ENCODE assay signal across 1 cellular context in genomic region chr1:1307908-1308755, GRCh38.
TF ChIP-seq lines count a peak whose summit lies in the region.

TSS of gene ACAP3 (minus strand) at chr1:1307930. CDS start at chr1:1307815, 115 bp downstream.
TSS of gene PUSL1 (plus strand) at chr1:1308597. CDS start at chr1:1308644, 47 bp downstream.

TF ChIP-seq in K562, 482 proteins besides CTCF, POLR2A, EP300 and RAD21 (continued from another document and continues in another):
- TF ChIP-seq, protein P1, sequence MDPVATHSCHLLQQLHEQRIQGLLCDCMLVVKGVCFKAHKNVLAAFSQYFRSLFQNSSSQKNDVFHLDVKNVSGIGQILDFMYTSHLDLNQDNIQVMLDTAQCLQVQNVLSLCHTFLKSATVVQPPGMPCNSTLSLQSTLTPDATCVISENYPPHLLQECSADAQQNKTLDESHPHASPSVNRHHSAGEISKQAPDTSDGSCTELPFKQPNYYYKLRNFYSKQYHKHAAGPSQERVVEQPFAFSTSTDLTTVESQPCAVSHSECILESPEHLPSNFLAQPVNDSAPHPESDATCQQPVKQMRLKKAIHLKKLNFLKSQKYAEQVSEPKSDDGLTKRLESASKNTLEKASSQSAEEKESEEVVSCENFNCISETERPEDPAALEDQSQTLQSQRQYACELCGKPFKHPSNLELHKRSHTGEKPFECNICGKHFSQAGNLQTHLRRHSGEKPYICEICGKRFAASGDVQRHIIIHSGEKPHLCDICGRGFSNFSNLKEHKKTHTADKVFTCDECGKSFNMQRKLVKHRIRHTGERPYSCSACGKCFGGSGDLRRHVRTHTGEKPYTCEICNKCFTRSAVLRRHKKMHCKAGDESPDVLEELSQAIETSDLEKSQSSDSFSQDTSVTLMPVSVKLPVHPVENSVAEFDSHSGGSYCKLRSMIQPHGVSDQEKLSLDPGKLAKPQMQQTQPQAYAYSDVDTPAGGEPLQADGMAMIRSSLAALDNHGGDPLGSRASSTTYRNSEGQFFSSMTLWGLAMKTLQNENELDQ (CRISPR knock-in tag; IDR thresholded peaks at IDR 0.05; ENCODE audit: borderline replicate concordance) = no peak; the same call in 1 of the 2 replicates
- no peak; the same call in 1 of the 2 replicates for TF ChIP-seq EHMT2 (IDR thresholded peaks at IDR 0.05)
- TF ChIP-seq ZNF324 (CRISPR knock-in tag; IDR thresholded peaks at IDR 0.05) = no peak
- TF ChIP-seq ZNF146 (CRISPR knock-in tag; IDR thresholded peaks at IDR 0.05; ENCODE audit: unreplicated experiment) = no peak
- TF ChIP-seq PHF20 (IDR thresholded peaks at IDR 0.05; ENCODE audit: partially characterized antibody) = peak; percentile 20
- no peak; the same call in 1 of the 2 replicates for TF ChIP-seq ZNF121 (CRISPR knock-in tag; conservative IDR thresholded peaks at IDR 0.05)
- TF ChIP-seq ATF2 (CRISPR knock-in tag; IDR thresholded peaks at IDR 0.05) = peak; percentile 20; the same call in 1 of the 2 replicates
- TF ChIP-seq KLF13 (tag; IDR thresholded peaks at IDR 0.05; ENCODE audit: borderline replicate concordance, low read depth) = peak; percentile 38; the same call in 1 of the 2 replicates
- TF ChIP-seq CREM (IDR thresholded peaks at IDR 0.05; ENCODE audit: low read depth) = peak; percentile 83
- TF ChIP-seq ZNF224 (CRISPR knock-in tag; IDR thresholded peaks at IDR 0.05) = no peak
- no peak for TF ChIP-seq CHCHD3 (CRISPR knock-in tag; IDR thresholded peaks at IDR 0.05)
- TF ChIP-seq, protein P2, sequence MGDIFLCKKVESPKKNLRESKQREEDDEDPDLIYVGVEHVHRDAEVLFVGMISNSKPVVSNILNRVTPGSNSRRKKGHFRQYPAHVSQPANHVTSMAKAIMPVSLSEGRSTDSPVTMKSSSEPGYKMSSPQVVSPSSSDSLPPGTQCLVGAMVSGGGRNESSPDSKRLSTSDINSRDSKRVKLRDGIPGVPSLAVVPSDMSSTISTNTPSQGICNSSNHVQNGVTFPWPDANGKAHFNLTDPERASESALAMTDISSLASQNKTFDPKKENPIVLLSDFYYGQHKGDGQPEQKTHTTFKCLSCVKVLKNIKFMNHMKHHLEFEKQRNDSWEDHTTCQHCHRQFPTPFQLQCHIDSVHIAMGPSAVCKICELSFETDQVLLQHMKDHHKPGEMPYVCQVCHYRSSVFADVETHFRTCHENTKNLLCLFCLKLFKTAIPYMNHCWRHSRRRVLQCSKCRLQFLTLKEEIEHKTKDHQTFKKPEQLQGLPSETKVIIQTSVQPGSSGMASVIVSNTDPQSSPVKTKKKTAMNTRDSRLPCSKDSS (IDR thresholded peaks at IDR 0.05; ENCODE audit: low read depth, partially characterized antibody) = no peak
- no peak for TF ChIP-seq HLTF (IDR thresholded peaks at IDR 0.05)
- no peak for TF ChIP-seq KDM4B (IDR thresholded peaks at IDR 0.05; ENCODE audit: borderline replicate concordance in 2 of 2, low read depth in 1 of 2)
- TF ChIP-seq ZNF318 (IDR thresholded peaks at IDR 0.05; ENCODE audit: borderline replicate concordance in 1 of 2, low read depth in 1 of 2) = no peak
- no peak for TF ChIP-seq ZNF551 (CRISPR knock-in tag; IDR thresholded peaks at IDR 0.05)
- TF ChIP-seq, protein P3, sequence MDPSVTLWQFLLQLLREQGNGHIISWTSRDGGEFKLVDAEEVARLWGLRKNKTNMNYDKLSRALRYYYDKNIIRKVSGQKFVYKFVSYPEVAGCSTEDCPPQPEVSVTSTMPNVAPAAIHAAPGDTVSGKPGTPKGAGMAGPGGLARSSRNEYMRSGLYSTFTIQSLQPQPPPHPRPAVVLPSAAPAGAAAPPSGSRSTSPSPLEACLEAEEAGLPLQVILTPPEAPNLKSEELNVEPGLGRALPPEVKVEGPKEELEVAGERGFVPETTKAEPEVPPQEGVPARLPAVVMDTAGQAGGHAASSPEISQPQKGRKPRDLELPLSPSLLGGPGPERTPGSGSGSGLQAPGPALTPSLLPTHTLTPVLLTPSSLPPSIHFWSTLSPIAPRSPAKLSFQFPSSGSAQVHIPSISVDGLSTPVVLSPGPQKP (CRISPR knock-in tag; IDR thresholded peaks at IDR 0.05) = peak; percentile 94
- 0 out of 4 replicates have a peak, but pooled peaks of 1 of the 2 experiments have one; percentile 28 for TF ChIP-seq MLX (CRISPR knock-in tag; conservative IDR thresholded peaks at IDR 0.05)
- TF ChIP-seq ZBTB17 (CRISPR knock-in tag; IDR thresholded peaks at IDR 0.05) = no peak
- TF ChIP-seq SIRT6 (IDR thresholded peaks at IDR 0.05; ENCODE audit: low read depth, low read length) = no peak
- no peak for TF ChIP-seq SNRNP70 (optimal IDR thresholded peaks at IDR 0.05; ENCODE audit: low read depth, low read length)
- TF ChIP-seq CBX8 (IDR thresholded peaks at IDR 0.05; ENCODE audit: borderline replicate concordance, extremely low read depth, low read depth, low read length, poor library complexity, severe bottlenecking) = no peak
- TF ChIP-seq CBX2 (IDR thresholded peaks at IDR 0.05; ENCODE audit: insufficient read depth, low read length, poor library complexity, severe bottlenecking) = no peak
- no peak for TF ChIP-seq PHB (CRISPR knock-in tag; IDR thresholded peaks at IDR 0.05)
- no peak for TF ChIP-seq ZNF561 (CRISPR knock-in tag; conservative IDR thresholded peaks at IDR 0.05)
- TF ChIP-seq, protein P4, sequence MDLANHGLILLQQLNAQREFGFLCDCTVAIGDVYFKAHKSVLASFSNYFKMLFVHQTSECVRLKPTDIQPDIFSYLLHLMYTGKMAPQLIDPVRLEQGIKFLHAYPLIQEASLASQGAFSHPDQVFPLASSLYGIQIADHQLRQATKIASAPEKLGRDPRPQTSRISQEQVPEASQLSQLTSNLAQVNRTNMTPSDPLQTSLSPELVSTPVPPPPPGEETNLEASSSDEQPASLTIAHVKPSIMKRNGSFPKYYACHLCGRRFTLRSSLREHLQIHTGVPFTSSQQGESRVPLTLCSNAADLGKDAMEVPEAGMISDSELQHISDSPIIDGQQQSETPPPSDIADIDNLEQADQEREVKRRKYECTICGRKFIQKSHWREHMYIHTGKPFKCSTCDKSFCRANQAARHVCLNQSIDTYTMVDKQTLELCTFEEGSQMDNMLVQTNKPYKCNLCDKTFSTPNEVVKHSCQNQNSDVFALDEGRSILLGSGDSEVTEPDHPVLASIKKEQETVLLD (IDR thresholded peaks at IDR 0.05) = no peak
- peak; percentile 87; the same call in 1 of the 2 replicates for TF ChIP-seq KDM2B (CRISPR knock-in tag; IDR thresholded peaks at IDR 0.05)
- no peak for TF ChIP-seq TAF15 (IDR thresholded peaks at IDR 0.05; ENCODE audit: low read depth, low read length)
- TF ChIP-seq TAF9B (IDR thresholded peaks at IDR 0.05; ENCODE audit: partially characterized antibody) = no peak
- TF ChIP-seq, protein P5, sequence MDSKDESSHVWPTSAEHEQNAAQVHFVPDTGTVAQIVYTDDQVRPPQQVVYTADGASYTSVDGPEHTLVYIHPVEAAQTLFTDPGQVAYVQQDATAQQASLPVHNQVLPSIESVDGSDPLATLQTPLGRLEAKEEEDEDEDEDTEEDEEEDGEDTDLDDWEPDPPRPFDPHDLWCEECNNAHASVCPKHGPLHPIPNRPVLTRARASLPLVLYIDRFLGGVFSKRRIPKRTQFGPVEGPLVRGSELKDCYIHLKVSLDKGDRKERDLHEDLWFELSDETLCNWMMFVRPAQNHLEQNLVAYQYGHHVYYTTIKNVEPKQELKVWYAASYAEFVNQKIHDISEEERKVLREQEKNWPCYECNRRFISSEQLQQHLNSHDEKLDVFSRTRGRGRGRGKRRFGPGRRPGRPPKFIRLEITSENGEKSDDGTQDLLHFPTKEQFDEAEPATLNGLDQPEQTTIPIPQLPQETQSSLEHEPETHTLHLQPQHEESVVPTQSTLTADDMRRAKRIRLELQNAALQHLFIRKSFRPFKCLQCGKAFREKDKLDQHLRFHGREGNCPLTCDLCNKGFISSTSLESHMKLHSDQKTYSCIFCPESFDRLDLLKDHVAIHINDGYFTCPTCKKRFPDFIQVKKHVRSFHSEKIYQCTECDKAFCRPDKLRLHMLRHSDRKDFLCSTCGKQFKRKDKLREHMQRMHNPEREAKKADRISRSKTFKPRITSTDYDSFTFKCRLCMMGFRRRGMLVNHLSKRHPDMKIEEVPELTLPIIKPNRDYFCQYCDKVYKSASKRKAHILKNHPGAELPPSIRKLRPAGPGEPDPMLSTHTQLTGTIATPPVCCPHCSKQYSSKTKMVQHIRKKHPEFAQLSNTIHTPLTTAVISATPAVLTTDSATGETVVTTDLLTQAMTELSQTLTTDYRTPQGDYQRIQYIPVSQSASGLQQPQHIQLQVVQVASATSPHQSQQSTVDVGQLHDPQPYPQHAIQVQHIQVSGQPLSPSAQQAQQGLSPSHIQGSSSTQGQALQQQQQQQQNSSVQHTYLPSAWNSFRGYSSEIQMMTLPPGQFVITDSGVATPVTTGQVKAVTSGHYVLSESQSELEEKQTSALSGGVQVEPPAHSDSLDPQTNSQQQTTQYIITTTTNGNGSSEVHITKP (IDR thresholded peaks at IDR 0.05; ENCODE audit: partially characterized antibody) = peak; percentile 91
- TF ChIP-seq NCOA6 (IDR thresholded peaks at IDR 0.05) = no peak
- no peak for TF ChIP-seq KHSRP (IDR thresholded peaks at IDR 0.05)
- TF ChIP-seq BHLHE40 (IDR thresholded peaks at IDR 0.05; ENCODE audit: low read length) = no peak
- no peak for TF ChIP-seq HMG20A (CRISPR knock-in tag; conservative IDR thresholded peaks at IDR 0.05)
- TF ChIP-seq CHD1 (IDR thresholded peaks at IDR 0.05; ENCODE audit: low read length) = no peak
- TF ChIP-seq CAMTA2 (CRISPR knock-in tag; conservative IDR thresholded peaks at IDR 0.05) = no peak
- no peak for TF ChIP-seq NR1H2 (CRISPR knock-in tag; IDR thresholded peaks at IDR 0.05)
- no peak for TF ChIP-seq FOXA1 (IDR thresholded peaks at IDR 0.05; ENCODE audit: borderline replicate concordance)
- 0 out of 4 replicates have a peak, but pooled peaks of 1 of the 2 experiments have one; percentile 17 for TF ChIP-seq FOXK2 (conservative IDR thresholded peaks at IDR 0.05 in 1 of 2, IDR thresholded peaks at IDR 0.05 in 1 of 2; ENCODE audit: low read depth in 2 of 2)
- TF ChIP-seq SMARCC2 (IDR thresholded peaks at IDR 0.05; ENCODE audit: low read depth) = no peak
- TF ChIP-seq C11orf30 (IDR thresholded peaks at IDR 0.05; ENCODE audit: low read depth) = no peak
- TF ChIP-seq ZNF583 (CRISPR knock-in tag; IDR thresholded peaks at IDR 0.05) = no peak
